ENCODE assay signal across 14 cellular contexts in genomic region chr19:16889429-16889882, GRCh38. TPM values are rescaled to one million over a fixed set of nuclear protein-coding genes. Genes with fewer than 3 reads are reported as not detected.
A peak's percentile ranks its signal among the peaks of the same experiment; 100 is the strongest.
DNase-seq lines count a peak whose midpoint lies in the region; ATAC-seq and TF ChIP-seq lines count a peak whose summit lies in the region.
"Had no signal": no experiment of that assay in that cellular context is flagged by ENCODE, and none has a peak within 500 bp of the region (broad histone marks: within the 10 kb centered on the region; RNA-seq: fewer than 3 reads in every experiment).

No MANE protein-coding gene starts in this region.

- DNase-seq in GOT3 (lab: John Stamatoyannopoulos, UW) = peak; percentile 10
- no peak for DNase-seq in SJSA1 (ENCODE audit: low read depth in 1 of 2, low spot score in 2 of 2)
- peak; percentile 55 for DNase-seq in left ventricle myocardium inferior
- no peak for DNase-seq in activated effector memory CD4-positive, alpha-beta T cell treated with anti-CD3 and anti-CD28 coated beads, Interleukin-2, amount 50 U/mL, for 16 hours
- DNase-seq in occipital lobe (lab: John Stamatoyannopoulos, UW) = no peak
- DNase-seq in GM13976 (ENCODE audit: low spot score) = no peak
- DNase-seq: activated T-cell treated with anti-CD3 and anti-CD28 coated beads, Interleukin-2, amount 50 U/mL, for 4 hours; DMS79; NCI-H82; T1000 had no signal

- in situ Hi-C loops in GM13976 (cut with MboI; ENCODE audit: low sequenced_read_pairs, unreplicated experiment) = no loop called here

- no peaks in the 10 kb centered on the region for H3K9me3 Mint-ChIP-seq in stimulated activated memory B cell treated with anti-CD40 and anti-IgM and Interleukin-4, amounts not matched to agents 10 μg/mL and 1 μg/mL and 100 μg/mL, for 72 hours
- H3K9me3 Mint-ChIP-seq: activated T-cell treated with anti-CD3 and anti-CD28 coated beads, Interleukin-2, amount 50 U/mL, for 4 hours had no signal

- H3K4me3 Mint-ChIP-seq in stimulated activated memory B cell treated with anti-CD40 and anti-IgM and Interleukin-4, amounts not matched to agents 10 μg/mL and 1 μg/mL and 100 μg/mL, for 72 hours = peak overlapping the region; percentile 41
- H3K4me3 Mint-ChIP-seq: activated T-cell treated with anti-CD3 and anti-CD28 coated beads, Interleukin-2, amount 50 U/mL, for 4 hours had no signal

- H3K36me3 ChIP-seq in SJSA1 = no peaks in the 10 kb centered on the region
- no peaks in the 10 kb centered on the region for H3K36me3 ChIP-seq in left ventricle myocardium inferior

- H3K9me3 ChIP-seq in SJSA1 (replicated peaks) (no peaks in the 10 kb centered on the region), left ventricle myocardium inferior (replicated peaks) (no peaks in the 10 kb centered on the region)

- peak overlapping the region; percentile 71 for H3K27ac Mint-ChIP-seq in stimulated activated memory B cell treated with anti-CD40 and anti-IgM and Interleukin-4, amounts not matched to agents 10 μg/mL and 1 μg/mL and 100 μg/mL, for 72 hours

- peaks cover 23% of the 10 kb centered on the region for H3K27me3 Mint-ChIP-seq in stimulated activated memory B cell treated with anti-CD40 and anti-IgM and Interleukin-4, amounts not matched to agents 10 μg/mL and 1 μg/mL and 100 μg/mL, for 72 hours

- peaks cover 45% of the 10 kb centered on the region for H3K4me1 Mint-ChIP-seq in stimulated activated memory B cell treated with anti-CD40 and anti-IgM and Interleukin-4, amounts not matched to agents 10 μg/mL and 1 μg/mL and 100 μg/mL, for 72 hours

- H3K27me3 ChIP-seq in SJSA1 (replicated peaks) (no peaks in the 10 kb centered on the region), left ventricle myocardium inferior (ENCODE audit: low read depth) (no peaks in the 10 kb centered on the region)

- H3K4me1 ChIP-seq in SJSA1 (replicated peaks) (peaks cover 31% of the 10 kb centered on the region), left ventricle myocardium inferior (peaks cover 60% of the 10 kb centered on the region)

- no peak for ATAC-seq in stimulated activated memory B cell treated with anti-CD40 and anti-IgM and Interleukin-4, amounts not matched to agents 10 μg/mL and 1 μg/mL and 100 μg/mL, for 72 hours
- ATAC-seq in GM21367 (IDR thresholded peaks at IDR 0.05; ENCODE audit: unreplicated experiment) = no peak

- no peak overlapping the region for H3K27ac ChIP-seq in SJSA1
- H3K27ac ChIP-seq in left ventricle myocardium inferior (replicated peaks) = peak overlapping the region; percentile 89

- TF ChIP-seq CTCF in left ventricle myocardium inferior (IDR thresholded peaks at IDR 0.05; ENCODE audit: borderline replicate concordance) (peak; percentile 41), GM13976 (IDR thresholded peaks at IDR 0.05; ENCODE audit: borderline replicate concordance, control extremely low read depth, extremely low read depth, insufficient read depth, missing control alignments) (no peak)

- intact Hi-C loops in left ventricle myocardium inferior (cut with micrococcal nuclease) = no loop called here

- H3K4me3 ChIP-seq in SJSA1 = peak overlapping the region; percentile 19
- peak overlapping the region; percentile 53 for H3K4me3 ChIP-seq in left ventricle myocardium inferior

- H3K36me3 Mint-ChIP-seq in stimulated activated memory B cell treated with anti-CD40 and anti-IgM and Interleukin-4, amounts not matched to agents 10 μg/mL and 1 μg/mL and 100 μg/mL, for 72 hours = no peaks in the 10 kb centered on the region

RNA-seq across cellular contexts. Expression of gene F2RL3, which starts 0.7 kb away (rescaled TPM):
- total RNA-seq in SJSA1 (2014; rRNA removed; shearing (Covaris generic)) = 0.37 and 0.50 TPM in 2 replicates
- total RNA-seq in left ventricle myocardium inferior (1.1 TPM), occipital lobe (under 0.01 TPM)
- total RNA-seq: H7, M059J had no signal

Comparison
In these comparisons a context has a peak if more than half of its experiments do, and no peak if none do; other contexts are left out.
1. DNase-seq: peak in GOT3 (single experiment) and left ventricle myocardium inferior (single experiment); none in SJSA1 (0 of 2), activated effector memory CD4-positive, alpha-beta T cell treated with anti-CD3 and anti-CD28 coated beads, Interleukin-2, amount 50 U/mL, for 16 hours (single experiment), occipital lobe (single experiment) and GM13976 (single experiment).